ENCODE assay signal across 12 cellular contexts in genomic region chr18:8949206-8949605, GRCh38.
A peak's percentile ranks its signal among the peaks of the same experiment; 100 is the strongest.
DNase-seq lines count a peak whose midpoint lies in the region; ATAC-seq and TF ChIP-seq lines count a peak whose summit lies in the region.
"Had no signal": no experiment of that assay in that cellular context is flagged by ENCODE, and none has a peak within 500 bp of the region (broad histone marks: within the 10 kb centered on the region; RNA-seq: fewer than 3 reads in every experiment).

No MANE protein-coding gene starts in this region.

- H3K9me3 ChIP-seq in BE2C (no peaks in the 10 kb centered on the region), adipocyte (ENCODE audit: control insufficient read depth, low read length) (peaks cover 5% of the 10 kb centered on the region)
- H3K9me3 ChIP-seq: upper lobe of left lung had no signal

- H3K27ac Mint-ChIP-seq in naive B cell = peak overlapping the region in 4 of 6 donors; percentile 14 to 87 (median 61)

- H3K36me3 ChIP-seq in BE2C (no peaks in the 10 kb centered on the region), adipocyte (ENCODE audit: control insufficient read depth, insufficient read depth, low read length, severe bottlenecking) (no peaks in the 10 kb centered on the region)
- H3K36me3 ChIP-seq: heart left ventricle, upper lobe of left lung had no signal

- DNase-seq in BE2C = peak; percentile 9
- DNase-seq in LHCN-M2 (ENCODE audit: low read depth) = peak; percentile 67
- DNase-seq in adipocyte (ENCODE audit: low read depth) = no peak
- no peak for DNase-seq in naive B cell
- no peak for DNase-seq in activated T-cell treated with anti-CD3 and anti-CD28 coated beads, Interleukin-2, amount 50 U/mL, for 4 hours
- DNase-seq in activated CD4-positive, CD25-positive, alpha-beta regulatory T cell (lab: John Stamatoyannopoulos, UW) = no peak
- DNase-seq in activated CD8-positive, alpha-beta memory T cell treated with anti-CD3 and anti-CD28 coated beads, Interleukin-2, amount 50 U/mL, for 48 hours = no peak
- DNase-seq: heart left ventricle; Right ventricle myocardium superior; stimulated activated CD4-positive, alpha-beta T cell treated with anti-CD3 and anti-CD28 coated beads, Interleukin-2, amount 100 ng/mL, for 48 hours had no signal

- ATAC-seq in naive B cell (ENCODE audit: low read depth in 2 of 2) (no peak), HG03439 (IDR thresholded peaks at IDR 0.05; ENCODE audit: unreplicated experiment) (no peak)
- no peak for ATAC-seq in activated T-cell treated with anti-CD3 and anti-CD28 coated beads, Interleukin-2, amount 50 U/mL, for 4 hours

- H3K4me3 ChIP-seq in BE2C (ENCODE audit: low read depth, low read length) (no peak overlapping the region), adipocyte (ENCODE audit: low read length) (peak overlapping the region; percentile 49)
- H3K4me3 ChIP-seq: heart left ventricle, upper lobe of left lung had no signal

- H3K36me3 Mint-ChIP-seq in naive B cell = no peaks in the 10 kb centered on the region
- H3K36me3 Mint-ChIP-seq in activated T-cell treated with anti-CD3 and anti-CD28 coated beads, Interleukin-2, amount 50 U/mL, for 4 hours (ENCODE audit: insufficient read depth) = no peaks in the 10 kb centered on the region

- TF ChIP-seq CTCF in BE2C (IDR thresholded peaks at IDR 0.05; ENCODE audit: low read depth, low read length) = no peak

- H3K27me3 Mint-ChIP-seq in naive B cell = no peaks in the 10 kb centered on the region
- H3K27me3 Mint-ChIP-seq in activated T-cell treated with anti-CD3 and anti-CD28 coated beads, Interleukin-2, amount 50 U/mL, for 4 hours (ENCODE audit: low read depth) = peaks cover 10% of the 10 kb centered on the region

- no peaks in the 10 kb centered on the region for H3K27me3 ChIP-seq in BE2C
- no peaks in the 10 kb centered on the region for H3K27me3 ChIP-seq in adipocyte (replicated peaks; ENCODE audit: control insufficient read depth, insufficient read depth, low read length)
- H3K27me3 ChIP-seq: heart left ventricle, upper lobe of left lung had no signal

- no peaks in the 10 kb centered on the region for H3K4me1 ChIP-seq in BE2C
- H3K4me1 ChIP-seq in adipocyte (ENCODE audit: control insufficient read depth, insufficient read depth, low read length) = peaks cover 49% of the 10 kb centered on the region
- H3K4me1 ChIP-seq: upper lobe of left lung had no signal

- peaks cover 47 to 84% (median 66%) of the 10 kb centered on the region in 3 donors for H3K4me1 Mint-ChIP-seq in naive B cell
- peaks cover 9% of the 10 kb centered on the region for H3K4me1 Mint-ChIP-seq in activated T-cell treated with anti-CD3 and anti-CD28 coated beads, Interleukin-2, amount 50 U/mL, for 4 hours (ENCODE audit: low read depth)

- H3K9ac ChIP-seq in adipocyte (ENCODE audit: low read length) = peak overlapping the region; percentile 65

- peaks cover 0 to 22% (median 2%) of the 10 kb centered on the region in 7 donors for H3K9me3 Mint-ChIP-seq in naive B cell
- no peaks in the 10 kb centered on the region for H3K9me3 Mint-ChIP-seq in activated T-cell treated with anti-CD3 and anti-CD28 coated beads, Interleukin-2, amount 50 U/mL, for 4 hours

- peak overlapping the region in 6 of 8 donors; percentile 2 to 79 (median 32) for H3K4me3 Mint-ChIP-seq in naive B cell
- no peak overlapping the region for H3K4me3 Mint-ChIP-seq in activated T-cell treated with anti-CD3 and anti-CD28 coated beads, Interleukin-2, amount 50 U/mL, for 4 hours

Comparison
In these comparisons a context has a peak if more than half of its experiments do, and no peak if none do; other contexts are left out.
1. DNase-seq: peak in BE2C (single experiment) and LHCN-M2 (single experiment); none in adipocyte (single experiment), naive B cell (single experiment), activated T-cell treated with anti-CD3 and anti-CD28 coated beads, Interleukin-2, amount 50 U/mL, for 4 hours (single experiment), activated CD4-positive, CD25-positive, alpha-beta regulatory T cell (0 of 4) and activated CD8-positive, alpha-beta memory T cell treated with anti-CD3 and anti-CD28 coated beads, Interleukin-2, amount 50 U/mL, for 48 hours (single experiment).